ENCODE assay signal across 14 cellular contexts in genomic region chr1:33410091-33410701, GRCh38. TPM values are rescaled to one million over a fixed set of nuclear protein-coding genes. Genes with fewer than 3 reads are reported as not detected.
DNase-seq lines count a peak whose midpoint lies in the region; ATAC-seq and TF ChIP-seq lines count a peak whose summit lies in the region.
"Had no signal": no experiment of that assay in that cellular context is flagged by ENCODE, and none has a peak within 500 bp of the region (broad histone marks: within the 10 kb centered on the region; RNA-seq: fewer than 3 reads in every experiment).

No MANE protein-coding gene starts in this region.

- no peak overlapping the region for H4K12ac ChIP-seq in trophoblast cell (ENCODE audit: low read depth, low read length)

- H4K8ac ChIP-seq in trophoblast cell (ENCODE audit: low read depth, low read length), result no peak overlapping the region

- no peak overlapping the region for H2AK5ac ChIP-seq in trophoblast cell (ENCODE audit: low read length)

- H3K36me3 ChIP-seq in SJCRH30 (no peaks in the 10 kb centered on the region), trophoblast cell (ENCODE audit: control insufficient read depth in 1 of 2, insufficient read depth in 2 of 2, low read length in 2 of 2) (no peaks in the 10 kb centered on the region), uterus (no peaks in the 10 kb centered on the region)
- H3K36me3 ChIP-seq: right lobe of liver had no signal

- no peak overlapping the region for H4K91ac ChIP-seq in trophoblast cell (ENCODE audit: low read depth, low read length)

- TF ChIP-seq CTCF in fibroblast of the aortic adventitia (IDR thresholded peaks at IDR 0.05; ENCODE audit: insufficient read depth, low read length), result no peak
- TF ChIP-seq CTCF in uterus (IDR thresholded peaks at IDR 0.05), result no peak

- no peak overlapping the region for H2AFZ ChIP-seq in trophoblast cell (ENCODE audit: insufficient read depth, low read length, poor library complexity)

- no peak for TF ChIP-seq POLR2A in uterus (IDR thresholded peaks at IDR 0.05)

- H3K9ac ChIP-seq in trophoblast cell (ENCODE audit: low read length), result no peak overlapping the region
- H3K9ac ChIP-seq: KMS-11 had no signal

- no peak overlapping the region for H2BK12ac ChIP-seq in trophoblast cell (ENCODE audit: low read length)

- ATAC-seq in GM19035 (IDR thresholded peaks at IDR 0.05; ENCODE audit: unreplicated experiment), result no peak
- ATAC-seq: stimulated activated naive B cell treated with anti-CD40 and anti-IgM and Interleukin-4, amounts not matched to agents 10 μg/mL and 1 μg/mL and 100 μg/mL, for 72 hours had no signal

- peak overlapping the region; percentile 35 for H3K4me3 ChIP-seq in SJCRH30
- no peak overlapping the region for H3K4me3 ChIP-seq in fibroblast of the aortic adventitia (ENCODE audit: low read depth, low read length)
- no peak overlapping the region for H3K4me3 ChIP-seq in trophoblast cell (ENCODE audit: low read depth, low read length)
- no peak overlapping the region for H3K4me3 ChIP-seq in uterus
- H3K4me3 ChIP-seq: right lobe of liver had no signal

- no peak overlapping the region for H3K4me2 ChIP-seq in trophoblast cell (ENCODE audit: low read length)
- H3K4me2 ChIP-seq: KMS-11 had no signal

- no peak overlapping the region for H3K14ac ChIP-seq in trophoblast cell (ENCODE audit: low read length)

- H3K23ac ChIP-seq in trophoblast cell (ENCODE audit: low read length), result no peak overlapping the region

- no peaks in the 10 kb centered on the region for H3K79me1 ChIP-seq in trophoblast cell (ENCODE audit: low read length)

- no CpG with 5 or more reads among the region's 5 CpGs for WGBS in trophoblast cell (ENCODE audit: extremely low coverage, insufficient coverage, insufficient read length)

- H3K79me2 ChIP-seq in trophoblast cell (ENCODE audit: control insufficient read depth, insufficient read depth, low read length, poor library complexity), result no peaks in the 10 kb centered on the region

- DNase-seq in ELF-1 (ENCODE audit: low read depth, low spot score) (peak; percentile 26), SJCRH30 (peak; percentile 84 to 89), fibroblast of the aortic adventitia (ENCODE audit: low read depth) (peak; percentile 93), trophoblast cell (peak; percentile 7 to 44), uterus (no peak), cerebellar nuclear complex (lab: John Stamatoyannopoulos, UW) (no peak)
- DNase-seq in activated naive CD4-positive, alpha-beta T cell (lab: John Stamatoyannopoulos, UW), result no peak
- DNase-seq: activated CD4-positive, alpha-beta T cell treated with anti-CD3 and anti-CD28 coated beads for 4 hours; Caco-2; OCI-M1; right lobe of liver; stimulated activated naive B cell treated with anti-CD40 and anti-IgM and Interleukin-4, amounts not matched to agents 10 μg/mL and 1 μg/mL and 100 μg/mL, for 72 hours had no signal

- peaks cover 7% of the 10 kb centered on the region for H3K9me3 ChIP-seq in SJCRH30 (replicated peaks)
- no peaks in the 10 kb centered on the region for H3K9me3 ChIP-seq in trophoblast cell (ENCODE audit: insufficient read depth, low read depth, low read length)
- H3K9me3 ChIP-seq in uterus, result no peaks in the 10 kb centered on the region
- H3K9me3 ChIP-seq: Caco-2, right lobe of liver had no signal

- intact Hi-C loops in uterus (cut with DNase I; ENCODE audit: low total_unique reads), result no loop called here

- H2BK5ac ChIP-seq in trophoblast cell (ENCODE audit: low read depth, low read length, poor library complexity), result no peak overlapping the region

- no peak overlapping the region for H3K18ac ChIP-seq in trophoblast cell (ENCODE audit: low read length)

- no peak overlapping the region for H3K4ac ChIP-seq in trophoblast cell (ENCODE audit: low read depth, low read length)

- H2BK120ac ChIP-seq in trophoblast cell (ENCODE audit: insufficient read depth, low read length, poor library complexity), result no peak overlapping the region

- H3K4me1 ChIP-seq in SJCRH30 (peaks cover 21% of the 10 kb centered on the region), trophoblast cell (ENCODE audit: control insufficient read depth in 1 of 2, insufficient read depth in 2 of 2, low read length in 2 of 2) (no peaks in the 10 kb centered on the region), uterus (no peaks in the 10 kb centered on the region)
- H3K4me1 ChIP-seq: Caco-2, right lobe of liver had no signal

- H3K27me3 ChIP-seq in SJCRH30, result no peaks in the 10 kb centered on the region
- no peaks in the 10 kb centered on the region for H3K27me3 ChIP-seq in trophoblast cell (ENCODE audit: insufficient read depth, low read length)
- H3K27me3 ChIP-seq in uterus, result no peaks in the 10 kb centered on the region
- H3K27me3 ChIP-seq: right lobe of liver had no signal

- peak overlapping the region; percentile 81 for H3K27ac ChIP-seq in SJCRH30
- no peak overlapping the region for H3K27ac ChIP-seq in trophoblast cell (ENCODE audit: low read depth, low read length)
- no peak overlapping the region for H3K27ac ChIP-seq in uterus
- H3K27ac ChIP-seq: KMS-11, right lobe of liver had no signal

RNA-seq across cellular contexts. Expression of gene PHC2, which starts 20.7 kb away (rescaled TPM):
- 87.9 and 95.1 TPM in 2 replicates for total RNA-seq in SJCRH30 (2014; rRNA removed; shearing (Covaris generic))
- 30.3 and 50.5 TPM in 2 replicates for total RNA-seq in fibroblast of the aortic adventitia (ENCODE audit: low replicate concordance)
- 47.2 and 49.0 TPM in 2 replicates for polyA plus RNA-seq in trophoblast cell (2013)
- 100 to 1,000 TPM in 2 of 4 donors, 10 to 100 TPM in 2; 51.5 to 203 (median 102) TPM for total RNA-seq in uterus

Comparison
In these comparisons a context has a peak if more than half of its experiments do, and no peak if none do; other contexts are left out.
1. DNase-seq: peak in ELF-1 (single experiment), SJCRH30 (2 of 2), fibroblast of the aortic adventitia (single experiment) and trophoblast cell (2 of 2); none in uterus (0 of 2), cerebellar nuclear complex (0 of 2) and activated naive CD4-positive, alpha-beta T cell (0 of 4).